In the genomic region with DNA sequence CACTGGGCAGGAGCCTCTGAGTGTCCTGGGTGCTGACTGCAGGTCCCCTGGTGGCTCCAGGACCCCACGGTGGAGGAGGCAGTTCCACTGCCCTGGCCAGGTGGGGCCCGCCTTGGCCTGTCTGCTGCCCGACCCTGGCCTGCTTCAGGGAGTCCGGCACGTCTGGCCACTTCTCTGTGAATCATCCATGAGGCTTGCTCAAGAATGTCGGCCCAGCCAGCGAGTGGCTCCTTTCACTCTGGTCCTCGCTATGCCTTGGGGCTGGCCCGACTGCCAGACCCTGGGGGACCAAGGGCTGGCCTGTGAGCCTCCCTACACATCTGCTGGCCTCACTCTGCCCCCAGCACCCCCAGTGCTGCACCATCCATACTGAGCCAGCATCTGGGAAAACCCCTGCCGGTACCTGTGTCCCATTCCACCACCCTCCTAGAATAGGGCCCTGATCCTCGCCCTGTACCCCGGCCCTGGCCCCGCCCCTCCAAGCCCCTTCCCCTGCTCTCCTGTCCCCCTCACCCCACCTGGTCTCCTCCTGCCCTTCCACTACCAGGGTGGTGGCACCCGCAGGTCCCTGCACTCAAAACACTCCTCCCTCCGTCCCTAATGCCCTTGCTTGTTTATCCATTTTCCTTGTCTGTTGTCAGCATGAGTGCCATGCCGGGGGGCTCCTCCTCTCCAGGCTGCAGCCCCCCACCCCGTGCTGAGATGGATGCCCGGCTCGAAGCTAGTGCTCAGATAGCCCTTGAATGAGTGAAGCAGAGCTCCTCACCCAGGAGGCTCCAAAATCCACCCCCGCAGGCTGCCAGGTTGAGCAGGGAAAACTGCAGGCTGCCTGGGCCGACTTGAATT, we compare ENCODE assay signal across 10 cellular contexts. TPM values are rescaled to one million over a fixed set of nuclear protein-coding genes. Genes with fewer than 3 reads are reported as not detected.
DNase-seq lines count a peak whose midpoint lies in the region; ATAC-seq and TF ChIP-seq lines count a peak whose summit lies in the region.
"Had no signal": no experiment of that assay in that cellular context is flagged by ENCODE, and none has a peak within 500 bp of the region (broad histone marks: within the 10 kb centered on the region; RNA-seq: fewer than 3 reads in every experiment).

No MANE protein-coding gene starts in this region.

- H3K36me3 ChIP-seq in SJSA1 = peaks cover 75% of the 10 kb centered on the region

- H3K27ac ChIP-seq in SJSA1 = peak overlapping the region; percentile 86
- H3K27ac ChIP-seq: body of pancreas had no signal

- H3K4me1 ChIP-seq in SJSA1 (replicated peaks) = peaks cover 68% of the 10 kb centered on the region
- H3K4me1 ChIP-seq: body of pancreas had no signal

- no peaks in the 10 kb centered on the region for H3K27me3 ChIP-seq in SJSA1 (replicated peaks)
- H3K27me3 ChIP-seq: body of pancreas had no signal

- ATAC-seq in GM19328 (IDR thresholded peaks at IDR 0.05; ENCODE audit: unreplicated experiment) (no peak), GM18858 (IDR thresholded peaks at IDR 0.05; ENCODE audit: unreplicated experiment) (no peak)
- ATAC-seq: body of pancreas had no signal

- H3K4me3 ChIP-seq in SJSA1 (no peak overlapping the region), fibroblast of villous mesenchyme (ENCODE audit: low read depth, low read length) (no peak overlapping the region)
- H3K4me3 ChIP-seq: body of pancreas had no signal

- no peak for TF ChIP-seq CTCF in fibroblast of villous mesenchyme (IDR thresholded peaks at IDR 0.05; ENCODE audit: insufficient read depth, low read depth, low read length)

- DNase-seq in ELR (ENCODE audit: low read depth) (peak; percentile 87), SJSA1 (ENCODE audit: low read depth in 1 of 2, low spot score in 2 of 2) (peak; percentile 76 to 88), fibroblast of villous mesenchyme (ENCODE audit: low read depth) (peak; percentile 68), renal cortical epithelial cell (ENCODE audit: low read depth) (peak; percentile 54), germinal center (ENCODE audit: low spot score) (no peak)
- no peak for DNase-seq in stimulated activated CD4-positive, alpha-beta T cell treated with anti-CD3 and anti-CD28 coated beads, Interleukin-15, amount 100 ng/mL, for 24 hours
- DNase-seq: NCI-H2227 treated with DMSO at 0.1 percent for 48 hours had no signal

- no peaks in the 10 kb centered on the region for H3K9me3 ChIP-seq in SJSA1 (replicated peaks)
- H3K9me3 ChIP-seq: body of pancreas had no signal

RNA-seq across cellular contexts. Expression of gene ADCY7, which starts 35.5 kb away (rescaled TPM):
- 103 and 121 TPM in 2 replicates for total RNA-seq in SJSA1 (2014; rRNA removed; shearing (Covaris generic))
- total RNA-seq in fibroblast of villous mesenchyme (39.9 and 44.9 TPM in 2 replicates), renal cortical epithelial cell (30.9 and 48.8 TPM in 2 replicates)

Comparison
In these comparisons a context has a peak if more than half of its experiments do, and no peak if none do; other contexts are left out.
1. DNase-seq: peak in ELR (single experiment), SJSA1 (2 of 2), fibroblast of villous mesenchyme (single experiment) and renal cortical epithelial cell (single experiment); none in germinal center (single experiment) and stimulated activated CD4-positive, alpha-beta T cell treated with anti-CD3 and anti-CD28 coated beads, Interleukin-15, amount 100 ng/mL, for 24 hours (single experiment).